In genomic region chr6:100105138-100105537, GRCh38 we compare ENCODE assay signal across 17 cellular contexts.
A peak's percentile ranks its signal among the peaks of the same experiment; 100 is the strongest.
DNase-seq lines count a peak whose midpoint lies in the region; ATAC-seq and TF ChIP-seq lines count a peak whose summit lies in the region.
"Had no signal": no experiment of that assay in that cellular context is flagged by ENCODE, and none has a peak within 500 bp of the region (broad histone marks: within the 10 kb centered on the region; RNA-seq: fewer than 3 reads in every experiment).

No MANE protein-coding gene starts in this region.

- DNase-seq in sciatic nerve (ENCODE audit: low spot score) (no peak), NCI-H128 (lab: John Stamatoyannopoulos, UW; ENCODE audit: unreplicated experiment) (no peak), CD14-positive monocyte (ENCODE audit: low spot score) (no peak)
- DNase-seq: activated B cell treated with CpG ODN at 0.5 μM for 24 hours; activated CD8-positive, alpha-beta T cell treated with anti-CD3 and anti-CD28 coated beads, Interleukin-2, amount 10 ng/mL, durations not matched to agents 7 days and 5 days; adrenal gland; GF-D8; HFFc6; NCI-H2029 treated with DMSO at 0.1 percent for 48 hours; NCI-H510A; SHP77 treated with DMSO at 0.1 percent for 48 hours had no signal

- no peaks in the 10 kb centered on the region for H3K9me3 Mint-ChIP-seq in CD14-positive monocyte
- H3K9me3 Mint-ChIP-seq: activated B cell treated with CpG ODN at 0.5 μM for 24 hours; activated T-helper 17 cell treated with anti-CD3 and anti-CD28 coated beads, Interleukin-2, amount 50 U/mL, for 72 hours; HFFc6 had no signal

- H3K27ac Mint-ChIP-seq in CD14-positive monocyte: no peak overlapping the region
- H3K27ac Mint-ChIP-seq: activated B cell treated with CpG ODN at 0.5 μM for 24 hours; activated CD8-positive, alpha-beta T cell treated with anti-CD3 and anti-CD28 coated beads, Interleukin-2, amount 10 ng/mL, durations not matched to agents 7 days and 5 days; activated T-helper 17 cell treated with anti-CD3 and anti-CD28 coated beads, Interleukin-2, amount 50 U/mL, for 72 hours; HFFc6 had no signal

- H3K27me3 Mint-ChIP-seq in CD14-positive monocyte (ENCODE audit: low read depth in 3 of 3): peaks cover 5 to 8% (median 6%) of the 10 kb centered on the region in 3 donors

- no peaks in the 10 kb centered on the region for H3K36me3 Mint-ChIP-seq in CD14-positive monocyte

- no peak overlapping the region for H3K4me3 Mint-ChIP-seq in CD14-positive monocyte
- H3K4me3 Mint-ChIP-seq: activated B cell treated with CpG ODN at 0.5 μM for 24 hours; activated CD8-positive, alpha-beta T cell treated with anti-CD3 and anti-CD28 coated beads, Interleukin-2, amount 10 ng/mL, durations not matched to agents 7 days and 5 days; activated T-helper 17 cell treated with anti-CD3 and anti-CD28 coated beads, Interleukin-2, amount 50 U/mL, for 72 hours; HFFc6 had no signal

- no peaks in the 10 kb centered on the region for H3K4me1 Mint-ChIP-seq in CD14-positive monocyte
- H3K4me1 Mint-ChIP-seq: activated B cell treated with CpG ODN at 0.5 μM for 24 hours; activated T-helper 17 cell treated with anti-CD3 and anti-CD28 coated beads, Interleukin-2, amount 50 U/mL, for 72 hours had no signal

- no peak for TF ChIP-seq CTCF in CD14-positive monocyte (IDR thresholded peaks at IDR 0.05)

- ATAC-seq in GM18508 (IDR thresholded peaks at IDR 0.05; ENCODE audit: insufficient read depth, unreplicated experiment) (peak; percentile 51), GM19452 (IDR thresholded peaks at IDR 0.05; ENCODE audit: unreplicated experiment) (peak; percentile 76), HG02759 (IDR thresholded peaks at IDR 0.05; ENCODE audit: unreplicated experiment) (peak; percentile 72), HG03378 (IDR thresholded peaks at IDR 0.05; ENCODE audit: unreplicated experiment) (peak; percentile 68), sciatic nerve (no peak), HG02970 (IDR thresholded peaks at IDR 0.05; ENCODE audit: low FRiP score, unreplicated experiment) (no peak)
- ATAC-seq: activated CD8-positive, alpha-beta T cell treated with anti-CD3 and anti-CD28 coated beads, Interleukin-2, amount 10 ng/mL, durations not matched to agents 7 days and 5 days; activated T-helper 17 cell treated with anti-CD3 and anti-CD28 coated beads, Interleukin-2, amount 50 U/mL, for 72 hours had no signal

- intact Hi-C loops in sciatic nerve (cut with DNase I) (no loop called here), CD14-positive monocyte (cut with micrococcal nuclease) (no loop called here)

Comparison
In these comparisons a context has a peak if more than half of its experiments do, and no peak if none do; other contexts are left out.
1. ATAC-seq: peak in GM18508 (single experiment), GM19452 (single experiment), HG02759 (single experiment) and HG03378 (single experiment); none in sciatic nerve (single experiment) and HG02970 (single experiment).